ENCODE assay signal across 1 cellular context in the genomic region with DNA sequence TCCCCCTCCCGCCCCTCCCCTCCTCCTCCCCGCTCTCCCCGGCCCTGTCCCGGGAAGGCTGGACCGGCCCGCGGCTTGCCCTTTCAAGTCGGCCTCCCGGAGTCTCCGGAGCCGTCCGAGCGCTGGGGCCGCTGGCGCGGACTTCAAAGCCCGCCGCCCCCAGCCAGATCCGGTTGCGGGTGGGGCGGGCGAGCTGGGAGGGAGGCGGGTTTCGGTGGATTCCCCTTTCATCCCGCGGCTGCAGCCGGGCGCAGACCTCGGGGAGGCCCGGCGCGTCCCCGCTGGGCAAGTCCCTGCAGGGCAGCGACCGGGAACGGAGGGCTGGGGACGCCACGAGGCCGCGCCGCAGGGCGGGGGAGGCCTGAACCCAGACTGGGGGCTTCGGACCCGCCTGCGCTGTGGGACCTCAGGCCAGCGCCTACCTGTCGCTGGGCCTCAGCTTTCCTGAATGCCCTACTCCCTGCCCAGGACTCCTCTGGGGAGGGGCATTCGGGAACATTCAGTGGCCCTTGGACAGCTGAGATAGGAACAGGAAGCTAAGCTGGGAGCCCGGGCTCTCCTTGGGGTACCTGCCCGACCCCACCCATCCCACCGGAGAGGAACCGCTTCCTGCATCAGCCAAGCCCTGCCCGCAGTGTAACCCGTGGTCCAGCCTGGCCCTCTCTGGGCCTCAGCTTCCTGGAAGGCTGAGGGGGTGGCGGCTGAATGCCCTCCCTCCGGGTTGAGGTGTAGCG.
TF ChIP-seq lines count a peak whose summit lies in the region.

No MANE protein-coding gene starts in this region.

TF ChIP-seq in HepG2, 621 proteins besides CTCF, POLR2A, EP300 and RAD21 (continued from another document and continues in another):
- TF ChIP-seq, protein P1, sequence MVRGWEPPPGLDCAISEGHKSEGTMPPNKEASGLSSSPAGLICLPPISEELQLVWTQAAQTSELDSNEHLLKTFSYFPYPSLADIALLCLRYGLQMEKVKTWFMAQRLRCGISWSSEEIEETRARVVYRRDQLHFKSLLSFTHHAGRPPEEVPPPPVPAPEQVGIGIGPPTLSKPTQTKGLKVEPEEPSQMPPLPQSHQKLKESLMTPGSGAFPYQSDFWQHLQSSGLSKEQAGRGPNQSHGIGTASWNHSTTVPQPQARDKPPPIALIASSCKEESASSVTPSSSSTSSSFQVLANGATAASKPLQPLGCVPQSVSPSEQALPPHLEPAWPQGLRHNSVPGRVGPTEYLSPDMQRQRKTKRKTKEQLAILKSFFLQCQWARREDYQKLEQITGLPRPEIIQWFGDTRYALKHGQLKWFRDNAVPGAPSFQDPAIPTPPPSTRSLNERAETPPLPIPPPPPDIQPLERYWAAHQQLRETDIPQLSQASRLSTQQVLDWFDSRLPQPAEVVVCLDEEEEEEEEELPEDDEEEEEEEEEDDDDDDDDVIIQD (CRISPR knock-in tag; IDR thresholded peaks at IDR 0.05; ENCODE audit: low read depth), result no peak; the same call in 1 of the 2 replicates
- no peak for TF ChIP-seq MZF1 (CRISPR knock-in tag; IDR thresholded peaks at IDR 0.05; ENCODE audit: borderline replicate concordance)
- TF ChIP-seq ZBTB38 (CRISPR knock-in tag; IDR thresholded peaks at IDR 0.05), result peak; percentile 69
- peak; percentile 98 for TF ChIP-seq MYC (CRISPR knock-in tag; IDR thresholded peaks at IDR 0.05; ENCODE audit: borderline replicate concordance)
- TF ChIP-seq, protein P2, sequence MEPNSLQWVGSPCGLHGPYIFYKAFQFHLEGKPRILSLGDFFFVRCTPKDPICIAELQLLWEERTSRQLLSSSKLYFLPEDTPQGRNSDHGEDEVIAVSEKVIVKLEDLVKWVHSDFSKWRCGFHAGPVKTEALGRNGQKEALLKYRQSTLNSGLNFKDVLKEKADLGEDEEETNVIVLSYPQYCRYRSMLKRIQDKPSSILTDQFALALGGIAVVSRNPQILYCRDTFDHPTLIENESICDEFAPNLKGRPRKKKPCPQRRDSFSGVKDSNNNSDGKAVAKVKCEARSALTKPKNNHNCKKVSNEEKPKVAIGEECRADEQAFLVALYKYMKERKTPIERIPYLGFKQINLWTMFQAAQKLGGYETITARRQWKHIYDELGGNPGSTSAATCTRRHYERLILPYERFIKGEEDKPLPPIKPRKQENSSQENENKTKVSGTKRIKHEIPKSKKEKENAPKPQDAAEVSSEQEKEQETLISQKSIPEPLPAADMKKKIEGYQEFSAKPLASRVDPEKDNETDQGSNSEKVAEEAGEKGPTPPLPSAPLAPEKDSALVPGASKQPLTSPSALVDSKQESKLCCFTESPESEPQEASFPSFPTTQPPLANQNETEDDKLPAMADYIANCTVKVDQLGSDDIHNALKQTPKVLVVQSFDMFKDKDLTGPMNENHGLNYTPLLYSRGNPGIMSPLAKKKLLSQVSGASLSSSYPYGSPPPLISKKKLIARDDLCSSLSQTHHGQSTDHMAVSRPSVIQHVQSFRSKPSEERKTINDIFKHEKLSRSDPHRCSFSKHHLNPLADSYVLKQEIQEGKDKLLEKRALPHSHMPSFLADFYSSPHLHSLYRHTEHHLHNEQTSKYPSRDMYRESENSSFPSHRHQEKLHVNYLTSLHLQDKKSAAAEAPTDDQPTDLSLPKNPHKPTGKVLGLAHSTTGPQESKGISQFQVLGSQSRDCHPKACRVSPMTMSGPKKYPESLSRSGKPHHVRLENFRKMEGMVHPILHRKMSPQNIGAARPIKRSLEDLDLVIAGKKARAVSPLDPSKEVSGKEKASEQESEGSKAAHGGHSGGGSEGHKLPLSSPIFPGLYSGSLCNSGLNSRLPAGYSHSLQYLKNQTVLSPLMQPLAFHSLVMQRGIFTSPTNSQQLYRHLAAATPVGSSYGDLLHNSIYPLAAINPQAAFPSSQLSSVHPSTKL (CRISPR knock-in tag; IDR thresholded peaks at IDR 0.05), result peak; percentile 93
- peak; percentile 49; the same call in 1 of the 2 replicates for TF ChIP-seq GATAD1 (CRISPR knock-in tag; IDR thresholded peaks at IDR 0.05)
- no peak; the same call in 1 of the 2 replicates for TF ChIP-seq SIN3A (IDR thresholded peaks at IDR 0.05; ENCODE audit: borderline replicate concordance, low read depth, low read length)
- peak; percentile 93 for TF ChIP-seq ZFX (CRISPR knock-in tag; IDR thresholded peaks at IDR 0.05; ENCODE audit: low read depth)
- no peak for TF ChIP-seq RFXANK (CRISPR knock-in tag; IDR thresholded peaks at IDR 0.05)
- TF ChIP-seq, protein P3, sequence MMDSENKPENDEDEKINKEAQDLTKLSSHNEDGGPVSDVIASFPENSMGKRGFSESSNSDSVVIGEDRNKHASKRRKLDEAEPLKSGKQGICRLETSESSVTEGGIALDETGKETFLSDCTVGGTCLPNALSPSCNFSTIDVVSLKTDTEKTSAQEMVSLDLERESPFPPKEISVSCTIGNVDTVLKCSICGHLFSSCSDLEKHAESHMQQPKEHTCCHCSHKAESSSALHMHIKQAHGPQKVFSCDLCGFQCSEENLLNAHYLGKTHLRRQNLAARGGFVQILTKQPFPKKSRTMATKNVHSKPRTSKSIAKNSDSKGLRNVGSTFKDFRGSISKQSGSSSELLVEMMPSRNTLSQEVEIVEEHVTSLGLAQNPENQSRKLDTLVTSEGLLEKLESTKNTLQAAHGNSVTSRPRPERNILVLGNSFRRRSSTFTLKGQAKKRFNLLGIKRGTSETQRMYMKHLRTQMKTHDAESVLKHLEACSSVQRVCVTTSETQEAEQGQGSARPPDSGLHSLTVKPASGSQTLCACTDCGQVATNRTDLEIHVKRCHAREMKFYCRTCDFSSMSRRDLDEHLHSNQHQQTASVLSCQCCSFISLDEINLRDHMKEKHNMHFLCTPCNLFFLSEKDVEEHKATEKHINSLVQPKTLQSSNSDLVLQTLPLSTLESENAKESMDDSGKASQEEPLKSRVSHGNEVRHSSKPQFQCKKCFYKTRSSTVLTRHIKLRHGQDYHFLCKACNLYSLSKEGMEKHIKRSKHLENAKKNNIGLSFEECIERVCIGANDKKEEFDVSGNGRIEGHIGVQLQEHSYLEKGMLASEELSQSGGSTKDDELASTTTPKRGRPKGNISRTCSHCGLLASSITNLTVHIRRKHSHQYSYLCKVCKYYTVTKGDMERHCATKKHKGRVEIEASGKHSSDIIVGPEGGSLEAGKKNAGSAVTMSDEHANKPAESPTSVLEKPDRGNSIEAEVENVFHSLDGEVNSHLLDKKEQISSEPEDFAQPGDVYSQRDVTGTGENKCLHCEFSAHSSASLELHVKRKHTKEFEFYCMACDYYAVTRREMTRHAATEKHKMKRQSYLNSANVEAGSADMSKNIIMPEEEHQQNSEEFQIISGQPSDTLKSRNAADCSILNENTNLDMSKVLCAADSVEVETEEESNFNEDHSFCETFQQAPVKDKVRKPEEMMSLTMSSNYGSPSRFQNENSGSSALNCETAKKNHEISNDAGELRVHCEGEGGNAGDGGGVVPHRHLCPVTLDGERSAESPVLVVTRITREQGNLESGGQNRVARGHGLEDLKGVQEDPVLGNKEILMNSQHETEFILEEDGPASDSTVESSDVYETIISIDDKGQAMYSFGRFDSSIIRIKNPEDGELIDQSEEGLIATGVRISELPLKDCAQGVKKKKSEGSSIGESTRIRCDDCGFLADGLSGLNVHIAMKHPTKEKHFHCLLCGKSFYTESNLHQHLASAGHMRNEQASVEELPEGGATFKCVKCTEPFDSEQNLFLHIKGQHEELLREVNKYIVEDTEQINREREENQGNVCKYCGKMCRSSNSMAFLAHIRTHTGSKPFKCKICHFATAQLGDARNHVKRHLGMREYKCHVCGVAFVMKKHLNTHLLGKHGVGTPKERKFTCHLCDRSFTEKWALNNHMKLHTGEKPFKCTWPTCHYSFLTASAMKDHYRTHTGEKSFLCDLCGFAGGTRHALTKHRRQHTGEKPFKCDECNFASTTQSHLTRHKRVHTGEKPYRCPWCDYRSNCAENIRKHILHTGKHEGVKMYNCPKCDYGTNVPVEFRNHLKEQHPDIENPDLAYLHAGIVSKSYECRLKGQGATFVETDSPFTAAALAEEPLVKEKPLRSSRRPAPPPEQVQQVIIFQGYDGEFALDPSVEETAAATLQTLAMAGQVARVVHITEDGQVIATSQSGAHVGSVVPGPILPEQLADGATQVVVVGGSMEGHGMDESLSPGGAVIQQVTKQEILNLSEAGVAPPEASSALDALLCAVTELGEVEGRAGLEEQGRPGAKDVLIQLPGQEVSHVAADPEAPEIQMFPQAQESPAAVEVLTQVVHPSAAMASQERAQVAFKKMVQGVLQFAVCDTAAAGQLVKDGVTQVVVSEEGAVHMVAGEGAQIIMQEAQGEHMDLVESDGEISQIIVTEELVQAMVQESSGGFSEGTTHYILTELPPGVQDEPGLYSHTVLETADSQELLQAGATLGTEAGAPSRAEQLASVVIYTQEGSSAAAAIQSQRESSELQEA (CRISPR knock-in tag; IDR thresholded peaks at IDR 0.05; ENCODE audit: not compliant biosample characterization), result peak; percentile 39
- 0 out of 2 replicates have a peak, but pooled peaks have one; percentile 51 for TF ChIP-seq ZBTB7A (CRISPR knock-in tag; IDR thresholded peaks at IDR 0.05)
- TF ChIP-seq, protein P4, sequence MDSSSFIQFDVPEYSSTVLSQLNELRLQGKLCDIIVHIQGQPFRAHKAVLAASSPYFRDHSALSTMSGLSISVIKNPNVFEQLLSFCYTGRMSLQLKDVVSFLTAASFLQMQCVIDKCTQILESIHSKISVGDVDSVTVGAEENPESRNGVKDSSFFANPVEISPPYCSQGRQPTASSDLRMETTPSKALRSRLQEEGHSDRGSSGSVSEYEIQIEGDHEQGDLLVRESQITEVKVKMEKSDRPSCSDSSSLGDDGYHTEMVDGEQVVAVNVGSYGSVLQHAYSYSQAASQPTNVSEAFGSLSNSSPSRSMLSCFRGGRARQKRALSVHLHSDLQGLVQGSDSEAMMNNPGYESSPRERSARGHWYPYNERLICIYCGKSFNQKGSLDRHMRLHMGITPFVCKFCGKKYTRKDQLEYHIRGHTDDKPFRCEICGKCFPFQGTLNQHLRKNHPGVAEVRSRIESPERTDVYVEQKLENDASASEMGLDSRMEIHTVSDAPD (CRISPR knock-in tag; IDR thresholded peaks at IDR 0.05), result peak; percentile 80; the same call in 1 of the 2 replicates
- TF ChIP-seq, protein P5, sequence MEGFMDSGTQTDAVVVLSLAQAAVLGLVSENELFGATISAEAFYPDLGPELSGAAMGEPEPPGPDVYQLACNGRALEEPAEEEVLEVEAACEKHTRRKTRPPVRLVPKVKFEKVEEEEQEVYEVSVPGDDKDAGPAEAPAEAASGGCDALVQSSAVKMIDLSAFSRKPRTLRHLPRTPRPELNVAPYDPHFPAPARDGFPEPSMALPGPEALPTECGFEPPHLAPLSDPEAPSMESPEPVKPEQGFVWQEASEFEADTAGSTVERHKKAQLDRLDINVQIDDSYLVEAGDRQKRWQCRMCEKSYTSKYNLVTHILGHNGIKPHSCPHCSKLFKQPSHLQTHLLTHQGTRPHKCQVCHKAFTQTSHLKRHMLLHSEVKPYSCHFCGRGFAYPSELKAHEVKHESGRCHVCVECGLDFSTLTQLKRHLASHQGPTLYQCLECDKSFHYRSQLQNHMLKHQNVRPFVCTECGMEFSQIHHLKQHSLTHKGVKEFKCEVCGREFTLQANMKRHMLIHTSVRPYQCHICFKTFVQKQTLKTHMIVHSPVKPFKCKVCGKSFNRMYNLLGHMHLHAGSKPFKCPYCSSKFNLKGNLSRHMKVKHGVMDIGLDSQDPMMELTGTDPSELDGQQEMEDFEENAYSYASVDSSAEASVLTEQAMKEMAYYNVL (CRISPR knock-in tag; IDR thresholded peaks at IDR 0.05; ENCODE audit: borderline replicate concordance), result no peak
- no peak for TF ChIP-seq DNMT3B (CRISPR knock-in tag; conservative IDR thresholded peaks at IDR 0.05)
- TF ChIP-seq, protein P6, sequence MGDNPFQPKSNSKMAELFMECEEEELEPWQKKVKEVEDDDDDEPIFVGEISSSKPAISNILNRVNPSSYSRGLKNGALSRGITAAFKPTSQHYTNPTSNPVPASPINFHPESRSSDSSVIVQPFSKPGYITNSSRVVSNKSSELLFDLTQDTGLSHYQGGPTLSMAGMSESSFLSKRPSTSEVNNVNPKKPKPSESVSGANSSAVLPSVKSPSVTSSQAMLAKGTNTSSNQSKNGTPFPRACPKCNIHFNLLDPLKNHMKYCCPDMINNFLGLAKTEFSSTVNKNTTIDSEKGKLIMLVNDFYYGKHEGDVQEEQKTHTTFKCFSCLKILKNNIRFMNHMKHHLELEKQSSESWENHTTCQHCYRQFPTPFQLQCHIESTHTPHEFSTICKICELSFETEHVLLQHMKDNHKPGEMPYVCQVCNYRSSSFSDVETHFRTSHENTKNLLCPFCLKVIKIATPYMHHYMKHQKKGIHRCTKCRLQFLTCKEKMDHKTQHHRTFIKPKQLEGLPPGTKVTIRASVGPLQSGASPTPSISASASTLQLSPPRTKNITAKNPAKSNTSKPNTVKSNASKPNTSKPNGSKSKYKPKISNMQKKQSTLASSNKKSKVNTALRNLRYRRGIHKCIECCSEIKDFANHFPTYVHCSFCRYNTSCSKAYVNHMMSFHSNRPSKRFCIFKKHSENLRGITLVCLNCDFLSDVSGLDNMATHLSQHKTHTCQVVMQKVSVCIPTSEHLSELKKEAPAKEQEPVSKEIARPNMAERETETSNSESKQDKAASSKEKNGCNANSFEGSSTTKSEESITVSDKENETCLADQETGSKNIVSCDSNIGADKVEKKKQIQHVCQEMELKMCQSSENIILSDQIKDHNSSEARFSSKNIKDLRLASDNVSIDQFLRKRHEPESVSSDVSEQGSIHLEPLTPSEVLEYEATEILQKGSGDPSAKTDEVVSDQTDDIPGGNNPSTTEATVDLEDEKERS (CRISPR knock-in tag; IDR thresholded peaks at IDR 0.05), result no peak
- no peak for TF ChIP-seq CENPT (CRISPR knock-in tag; IDR thresholded peaks at IDR 0.05; ENCODE audit: low read depth)
- TF ChIP-seq CC2D1A (CRISPR knock-in tag; IDR thresholded peaks at IDR 0.05), result no peak
- TF ChIP-seq ARNT (IDR thresholded peaks at IDR 0.05), result no peak
- TF ChIP-seq PAF1 (CRISPR knock-in tag; IDR thresholded peaks at IDR 0.05), result no peak
- TF ChIP-seq, protein P7, sequence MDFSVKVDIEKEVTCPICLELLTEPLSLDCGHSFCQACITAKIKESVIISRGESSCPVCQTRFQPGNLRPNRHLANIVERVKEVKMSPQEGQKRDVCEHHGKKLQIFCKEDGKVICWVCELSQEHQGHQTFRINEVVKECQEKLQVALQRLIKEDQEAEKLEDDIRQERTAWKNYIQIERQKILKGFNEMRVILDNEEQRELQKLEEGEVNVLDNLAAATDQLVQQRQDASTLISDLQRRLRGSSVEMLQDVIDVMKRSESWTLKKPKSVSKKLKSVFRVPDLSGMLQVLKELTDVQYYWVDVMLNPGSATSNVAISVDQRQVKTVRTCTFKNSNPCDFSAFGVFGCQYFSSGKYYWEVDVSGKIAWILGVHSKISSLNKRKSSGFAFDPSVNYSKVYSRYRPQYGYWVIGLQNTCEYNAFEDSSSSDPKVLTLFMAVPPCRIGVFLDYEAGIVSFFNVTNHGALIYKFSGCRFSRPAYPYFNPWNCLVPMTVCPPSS (IDR thresholded peaks at IDR 0.05), result no peak
- no peak; the same call in 1 of the 2 replicates for TF ChIP-seq JUND (CRISPR knock-in tag; IDR thresholded peaks at IDR 0.05)
- no peak for TF ChIP-seq MATR3 (CRISPR knock-in tag; IDR thresholded peaks at IDR 0.05)
- TF ChIP-seq, protein P8, sequence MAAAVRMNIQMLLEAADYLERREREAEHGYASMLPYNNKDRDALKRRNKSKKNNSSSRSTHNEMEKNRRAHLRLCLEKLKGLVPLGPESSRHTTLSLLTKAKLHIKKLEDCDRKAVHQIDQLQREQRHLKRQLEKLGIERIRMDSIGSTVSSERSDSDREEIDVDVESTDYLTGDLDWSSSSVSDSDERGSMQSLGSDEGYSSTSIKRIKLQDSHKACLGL (CRISPR knock-in tag; IDR thresholded peaks at IDR 0.05), result peak; percentile 68; the same call in 1 of the 2 replicates
- TF ChIP-seq KLF12 (CRISPR knock-in tag; IDR thresholded peaks at IDR 0.05; ENCODE audit: borderline replicate concordance), result peak; percentile 78; the same call in 1 of the 2 replicates
- TF ChIP-seq MYNN (CRISPR knock-in tag; IDR thresholded peaks at IDR 0.05; ENCODE audit: low read depth), result no peak; the same call in 1 of the 2 replicates
- TF ChIP-seq ZNF296 (CRISPR knock-in tag; conservative IDR thresholded peaks at IDR 0.05), result peak; percentile 62; the same call in 1 of the 2 replicates
- no peak; the same call in 1 of the 2 replicates for TF ChIP-seq ZNF451 (CRISPR knock-in tag; IDR thresholded peaks at IDR 0.05)
- TF ChIP-seq RBFOX2 (IDR thresholded peaks at IDR 0.05; ENCODE audit: low read depth, low read length), result peak; percentile 99
